ENCODE assay signal across 12 cellular contexts in the genomic region with DNA sequence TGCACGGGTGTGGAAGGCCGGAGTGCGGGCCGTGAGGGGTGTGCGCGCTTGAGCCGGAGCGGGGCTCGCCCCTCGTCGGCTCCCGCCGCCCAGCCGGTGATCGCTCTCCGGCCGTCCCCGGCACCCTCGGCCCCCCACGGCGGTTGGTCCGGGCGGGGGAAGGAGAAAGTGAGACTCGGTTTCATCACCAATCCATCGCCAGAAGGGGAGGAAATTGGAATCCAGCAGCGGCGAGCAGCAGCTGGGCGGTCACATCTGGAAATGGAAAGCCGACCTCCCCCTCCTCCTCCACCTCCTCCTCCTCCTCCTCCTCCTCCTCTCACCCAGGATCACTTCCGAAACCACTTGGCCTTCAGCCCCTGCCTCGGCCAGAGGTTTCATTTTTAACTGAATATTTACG. TPM values are rescaled to one million over a fixed set of nuclear protein-coding genes. Genes with fewer than 3 reads are reported as not detected.
DNase-seq lines count a peak whose midpoint lies in the region; ATAC-seq and TF ChIP-seq lines count a peak whose summit lies in the region.
"Not testable (repeated sequence)": the region's sequence is repeated elsewhere in the genome, so short reads cannot be mapped to it uniquely, and the experiment has no call there.
"Had no signal": no experiment of that assay in that cellular context is flagged by ENCODE, and none has a peak within 500 bp of the region (broad histone marks: within the 10 kb centered on the region; RNA-seq: fewer than 3 reads in every experiment).

No MANE protein-coding gene starts in this region.

- H3K27ac Mint-ChIP-seq in HFFc6, mesothelial cell of epicardium: not testable (repeated sequence)
- H3K27ac Mint-ChIP-seq in activated CD8-positive, alpha-beta T cell treated with anti-CD3 and anti-CD28 coated beads for 36 hours, result peak overlapping the region; percentile 83

- not testable (repeated sequence) for H3K4me1 ChIP-seq in Peyer's patch; body of pancreas; skeletal muscle satellite cell (ENCODE audit: control insufficient read depth, insufficient read depth, low read length)

- H3K36me3 Mint-ChIP-seq in HFFc6 (ENCODE audit: low read depth); activated CD8-positive, alpha-beta T cell treated with anti-CD3 and anti-CD28 coated beads for 36 hours (ENCODE audit: low read depth); mesothelial cell of epicardium: not testable (repeated sequence)

- not testable (repeated sequence) for TF ChIP-seq POLR2A in Peyer's patch (IDR thresholded peaks at IDR 0.05); body of pancreas (IDR thresholded peaks at IDR 0.05)

- DNase-seq in AG09309 (ENCODE audit: low read depth); foreskin fibroblast: not testable (repeated sequence)
- peak; percentile 6 for DNase-seq in HFFc6
- peak in 2 of 3 donors; percentile 20 to 47 for DNase-seq in Peyer's patch
- DNase-seq in activated CD8-positive, alpha-beta T cell treated with anti-CD3 and anti-CD28 coated beads for 36 hours, result peak; percentile 25
- DNase-seq in body of pancreas, result peak in 3 of 4 donors; percentile 8 to 57 (median 30)
- peak in 1 of 2 experiments; percentile 39 for DNase-seq in mesothelial cell of epicardium (ENCODE audit: low spot score in 2 of 2, unreplicated experiment in 2 of 2)

- peak overlapping the region; percentile 45 for H3K4me3 ChIP-seq in AG09309 (ENCODE audit: control insufficient read depth, low read depth, low read length)
- H3K4me3 ChIP-seq in Peyer's patch, result peak overlapping the region in 2 of 4 donors; percentile 37 to 43
- not testable (repeated sequence) for H3K4me3 ChIP-seq in body of pancreas
- peak overlapping the region; percentile 32 to 53 for H3K4me3 ChIP-seq in foreskin fibroblast (ENCODE audit: low read depth in 1 of 2, low read length in 2 of 2)
- H3K4me3 ChIP-seq in skeletal muscle satellite cell (ENCODE audit: low read length), result peak overlapping the region; percentile 57

- not testable (repeated sequence) for H3K9ac ChIP-seq in skeletal muscle satellite cell (ENCODE audit: low read depth, low read length)

- not testable (repeated sequence) for H3K27me3 Mint-ChIP-seq in HFFc6 (ENCODE audit: insufficient read depth); activated CD8-positive, alpha-beta T cell treated with anti-CD3 and anti-CD28 coated beads for 36 hours; mesothelial cell of epicardium (ENCODE audit: low read depth)

- not testable (repeated sequence) for H3K36me3 ChIP-seq in Peyer's patch; body of pancreas (replicated peaks in 1 of 2; ENCODE audit: insufficient read depth in 1 of 2, low read depth in 2 of 2); skeletal muscle satellite cell (ENCODE audit: insufficient read depth, low read length)

- intact Hi-C loops in activated CD8-positive, alpha-beta T cell treated with anti-CD3 and anti-CD28 coated beads for 36 hours (cut with micrococcal nuclease); body of pancreas (cut with DNase I): not testable (repeated sequence)

- POLR2A ChIA-PET in activated CD8-positive, alpha-beta T cell treated with anti-CD3 and anti-CD28 coated beads for 36 hours (lab: Charles Lee), result not testable (repeated sequence)

- not testable (repeated sequence) for H3K4me2 ChIP-seq in skeletal muscle satellite cell (ENCODE audit: low read length)

- WGBS in body of pancreas, 2 donors, result no CpG with 5 or more reads among the region's 32 CpGs

- H3K4me3 Mint-ChIP-seq in HFFc6 (peak overlapping the region; percentile 51; the same call in 1 of the 2 replicates), mesothelial cell of epicardium (peak overlapping the region; percentile 68)
- peak overlapping the region; percentile 68 for H3K4me3 Mint-ChIP-seq in activated CD8-positive, alpha-beta T cell treated with anti-CD3 and anti-CD28 coated beads for 36 hours

- CTCF ChIA-PET in activated CD8-positive, alpha-beta T cell treated with anti-CD3 and anti-CD28 coated beads for 36 hours (lab: Charles Lee), result not testable (repeated sequence)

- not testable (repeated sequence) for H3K27me3 ChIP-seq in Peyer's patch; body of pancreas; skeletal muscle satellite cell (ENCODE audit: control insufficient read depth, insufficient read depth, low read length)

- H3K4me1 Mint-ChIP-seq in HFFc6 (ENCODE audit: low read depth); activated CD8-positive, alpha-beta T cell treated with anti-CD3 and anti-CD28 coated beads for 36 hours (ENCODE audit: low read depth); mesothelial cell of epicardium: not testable (repeated sequence)

- ATAC-seq in activated CD8-positive, alpha-beta T cell treated with anti-CD3 and anti-CD28 coated beads for 36 hours; body of pancreas: not testable (repeated sequence)

- not testable (repeated sequence) for H3K9me3 Mint-ChIP-seq in HFFc6; activated CD8-positive, alpha-beta T cell treated with anti-CD3 and anti-CD28 coated beads for 36 hours; mesothelial cell of epicardium

- not testable (repeated sequence) for H3K9me3 ChIP-seq in Peyer's patch; body of pancreas; skeletal muscle satellite cell (replicated peaks; ENCODE audit: low read length)

- H3K27ac ChIP-seq in Peyer's patch, result peak overlapping the region in 1 of 4 donors; percentile 77
- H3K27ac ChIP-seq in body of pancreas, result not testable (repeated sequence)

- not testable (repeated sequence) for TF ChIP-seq CTCF in AG09309 (IDR thresholded peaks at IDR 0.05; ENCODE audit: control insufficient read depth, insufficient read depth, low read depth, low read length, missing control alignments); HFFc6 (IDR thresholded peaks at IDR 0.05); Peyer's patch (IDR thresholded peaks at IDR 0.05); activated CD8-positive, alpha-beta T cell treated with anti-CD3 and anti-CD28 coated beads for 36 hours (IDR thresholded peaks at IDR 0.05); body of pancreas (IDR thresholded peaks at IDR 0.05); foreskin fibroblast (IDR thresholded peaks at IDR 0.05; ENCODE audit: low read depth, low read length); mesothelial cell of epicardium (IDR thresholded peaks at IDR 0.05; ENCODE audit: unreplicated experiment)

RNA-seq across cellular contexts. Expression of a gene that starts 23.3 kb away (rescaled TPM):
- total RNA-seq in HFFc6 (2021; fragmentation: NEBNext Ultra II Directional; extraction: Animal tissue kit (Norgen Biotek cat#: 25700)), result not detected
- total RNA-seq in Peyer's patch (not detected), body of pancreas (not detected), mesothelial cell of epicardium (not detected in 3 replicates)
- not detected for total RNA-seq in activated CD8-positive, alpha-beta T cell treated with anti-CD3 and anti-CD28 coated beads for 36 hours
- total RNA-seq in skeletal muscle satellite cell (2012; rRNA removed), result not detected in 2 replicates
- total RNA-seq: foreskin keratinocyte, LHCN-M2, prostate gland, upper lobe of left lung had no signal
